ENCODE assay signal across 9 cellular contexts in the genomic region with DNA sequence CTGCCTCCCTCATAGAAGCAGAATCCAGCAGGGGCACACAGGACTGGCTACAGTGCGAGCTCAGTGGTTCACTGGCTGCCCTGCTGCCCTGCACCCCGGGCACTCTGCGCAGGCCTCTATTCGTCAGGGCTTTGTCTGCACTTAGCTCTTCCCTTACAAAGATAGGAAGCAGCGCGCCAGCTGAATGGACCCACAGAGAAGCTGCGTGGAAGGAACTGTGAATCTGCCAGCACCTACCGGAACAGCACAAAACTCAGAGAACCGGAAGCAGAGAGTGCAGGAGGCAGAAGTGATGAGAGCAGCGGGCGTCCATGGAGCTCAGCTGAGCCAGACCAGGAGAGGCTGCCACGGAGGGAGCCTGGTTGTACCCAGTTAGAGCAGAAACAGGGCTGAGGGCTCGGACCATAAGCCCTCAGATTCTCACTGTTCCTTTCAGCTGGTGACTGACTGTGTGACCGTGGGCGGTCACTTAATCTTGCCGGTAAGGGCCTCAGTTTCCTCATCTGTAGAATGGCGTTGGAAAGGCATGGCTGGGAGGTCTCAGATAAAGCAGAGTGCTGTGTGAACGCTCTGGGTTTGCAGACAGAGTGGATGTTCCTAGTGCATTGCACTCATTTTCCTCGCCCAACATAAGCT. TPM values are rescaled to one million over a fixed set of nuclear protein-coding genes. Genes with fewer than 3 reads are reported as not detected.
A peak's percentile ranks its signal among the peaks of the same experiment; 100 is the strongest.
DNase-seq lines count a peak whose midpoint lies in the region; ATAC-seq and TF ChIP-seq lines count a peak whose summit lies in the region.
"Had no signal": no experiment of that assay in that cellular context is flagged by ENCODE, and none has a peak within 500 bp of the region (broad histone marks: within the 10 kb centered on the region; RNA-seq: fewer than 3 reads in every experiment).

No MANE protein-coding gene starts in this region.

- H3K9me3 ChIP-seq in HCT116 (ENCODE audit: control insufficient read depth in 1 of 2, insufficient read depth in 1 of 2, low read depth in 1 of 2, low read length in 2 of 2) (no peaks in the 10 kb centered on the region), SU-DHL-6 (ENCODE audit: insufficient read depth, low read length) (no peaks in the 10 kb centered on the region), fibroblast of lung (ENCODE audit: control insufficient read depth, insufficient read depth, low read depth, low read length) (no peaks in the 10 kb centered on the region)
- H3K9me3 ChIP-seq: tibial nerve had no signal

- peak overlapping the region; percentile 92 for H3K27ac Mint-ChIP-seq in stimulated activated effector memory CD8-positive, alpha-beta T cell treated with anti-CD3 and anti-CD28 coated beads, Interleukin-12 subunit alpha, Interleukin-12 subunit beta, amount 100 ng/mL, for 72 hours

- H3K4me2 ChIP-seq in HCT116 (ENCODE audit: low read length), result peak overlapping the region; percentile 85
- no peak overlapping the region for H3K4me2 ChIP-seq in SU-DHL-6 (ENCODE audit: low read depth, low read length, poor library complexity, severe bottlenecking)
- H3K4me2 ChIP-seq in fibroblast of lung (ENCODE audit: extremely low read depth, insufficient read depth, low read length), result no peak overlapping the region

- H3K4me3 ChIP-seq in HCT116 (replicated peaks in 1 of 2; ENCODE audit: low read depth in 1 of 2, low read length in 2 of 2) (no peak overlapping the region), SU-DHL-6 (ENCODE audit: insufficient read depth, low read length, poor library complexity, severe bottlenecking) (no peak overlapping the region), fibroblast of lung (replicated peaks in 1 of 4; ENCODE audit: control extremely low read depth in 1 of 4, insufficient read depth in 1 of 4, low read depth in 3 of 4, low read length in 4 of 4) (no peak overlapping the region)

- no peak for DNase-seq in HCT116 (ENCODE audit: low read depth, low spot score)
- DNase-seq in fibroblast of lung (ENCODE audit: low read depth in 2 of 2), result no peak
- no peak for DNase-seq in stimulated activated effector memory CD8-positive, alpha-beta T cell treated with anti-CD3 and anti-CD28 coated beads, Interleukin-12 subunit alpha, Interleukin-12 subunit beta, amount 100 ng/mL, for 72 hours (ENCODE audit: low spot score in 2 of 2)
- DNase-seq in NCI-H2227 (lab: John Stamatoyannopoulos, UW; ENCODE audit: unreplicated experiment), result no peak
- DNase-seq in H4 (ENCODE audit: low spot score), result no peak
- DNase-seq in NCI-H510A (lab: John Stamatoyannopoulos, UW), result no peak

- peaks cover 4% of the 10 kb centered on the region for H3F3A ChIP-seq in SU-DHL-6 (ENCODE audit: insufficient read depth)

- peaks cover 33% of the 10 kb centered on the region for H3K4me1 Mint-ChIP-seq in stimulated activated effector memory CD8-positive, alpha-beta T cell treated with anti-CD3 and anti-CD28 coated beads, Interleukin-12 subunit alpha, Interleukin-12 subunit beta, amount 100 ng/mL, for 72 hours

- no peaks in the 10 kb centered on the region for H3K79me2 ChIP-seq in HCT116 (ENCODE audit: insufficient read depth, low read length)
- H3K79me2 ChIP-seq in SU-DHL-6 (ENCODE audit: insufficient read depth, low read length), result no peaks in the 10 kb centered on the region
- H3K79me2 ChIP-seq in fibroblast of lung (ENCODE audit: control insufficient read depth, insufficient read depth, low read length), result no peaks in the 10 kb centered on the region

- TF ChIP-seq POLR2A in HCT116 (IDR thresholded peaks at IDR 0.05; ENCODE audit: borderline replicate concordance, extremely low read depth, insufficient read depth, insufficient read length), result no peak

- H2AFZ ChIP-seq in HCT116 (ENCODE audit: low read depth, low read length, poor library complexity, severe bottlenecking) (peak overlapping the region; percentile 68), SU-DHL-6 (ENCODE audit: low read depth, low read length, severe bottlenecking) (peak overlapping the region; percentile 99), fibroblast of lung (ENCODE audit: low read length) (peak overlapping the region; percentile 87)

- H3K9me3 Mint-ChIP-seq in stimulated activated effector memory CD8-positive, alpha-beta T cell treated with anti-CD3 and anti-CD28 coated beads, Interleukin-12 subunit alpha, Interleukin-12 subunit beta, amount 100 ng/mL, for 72 hours, result no peaks in the 10 kb centered on the region

- CTCF ChIA-PET in HCT116 (lab: Charles Lee), result interaction anchor here (0.6 to 5.3 kb wide), 38 partner anchors 8 to 650 kb away, joined by 3 to 102 read pairs (median 3); a partner anchor contains a TSS

- TF ChIP-seq RAD21 in HCT116 (IDR thresholded peaks at IDR 0.05; ENCODE audit: low read depth), result no peak

- H4K20me1 ChIP-seq in HCT116 (ENCODE audit: insufficient read depth) (no peaks in the 10 kb centered on the region), SU-DHL-6 (ENCODE audit: low read depth, low read length) (no peaks in the 10 kb centered on the region), fibroblast of lung (ENCODE audit: control insufficient read depth, extremely low read depth, insufficient read depth, low read length) (no peaks in the 10 kb centered on the region)

- H3K9me2 ChIP-seq in HCT116 (ENCODE audit: insufficient read depth) (no peaks in the 10 kb centered on the region), SU-DHL-6 (replicated peaks; ENCODE audit: insufficient read depth, low read length) (no peaks in the 10 kb centered on the region)

- no peak overlapping the region; the same call in 1 of the 2 replicates for H3K27ac ChIP-seq in HCT116 (ENCODE audit: low read depth, low read length)
- H3K27ac ChIP-seq in SU-DHL-6 (ENCODE audit: low read depth, low read length), result no peak overlapping the region
- H3K27ac ChIP-seq in fibroblast of lung (ENCODE audit: insufficient read depth, low read length), result no peak overlapping the region

- H3K27me3 ChIP-seq in HCT116 (ENCODE audit: insufficient read depth, low read length) (no peaks in the 10 kb centered on the region), SU-DHL-6 (ENCODE audit: low read length) (no peaks in the 10 kb centered on the region), fibroblast of lung (ENCODE audit: control insufficient read depth, insufficient read depth, low read length) (no peaks in the 10 kb centered on the region)
- H3K27me3 ChIP-seq: tibial nerve had no signal

- peak overlapping the region; percentile 75 for H3K4me3 Mint-ChIP-seq in stimulated activated effector memory CD8-positive, alpha-beta T cell treated with anti-CD3 and anti-CD28 coated beads, Interleukin-12 subunit alpha, Interleukin-12 subunit beta, amount 100 ng/mL, for 72 hours

- ATAC-seq in HCT116 (no peak), HG03025 (IDR thresholded peaks at IDR 0.05; ENCODE audit: low FRiP score, unreplicated experiment) (no peak)
- ATAC-seq in stimulated activated effector memory CD8-positive, alpha-beta T cell treated with anti-CD3 and anti-CD28 coated beads, Interleukin-12 subunit alpha, Interleukin-12 subunit beta, amount 100 ng/mL, for 72 hours, result no peak

- peaks cover 6% of the 10 kb centered on the region for H3K36me3 Mint-ChIP-seq in stimulated activated effector memory CD8-positive, alpha-beta T cell treated with anti-CD3 and anti-CD28 coated beads, Interleukin-12 subunit alpha, Interleukin-12 subunit beta, amount 100 ng/mL, for 72 hours

- RAD21 ChIA-PET in HCT116 (lab: Charles Lee; ENCODE audit: low non-redundant PET in 1 of 2, low total read pairs in 2 of 2, uncharacterized antibody in 2 of 2, unreplicated experiment in 2 of 2), result interaction anchor here (0.6 to 2.2 kb wide), 22 partner anchors 10 to 649 kb away, joined by 3 to 17 read pairs (median 6); a partner anchor contains a TSS

- TF ChIP-seq CTCF in HCT116 (IDR thresholded peaks at IDR 0.05 in 2 of 3, conservative IDR thresholded peaks at IDR 0.05 in 1 of 3; ENCODE audit: borderline replicate concordance in 1 of 3, insufficient read depth in 1 of 3, low read depth in 2 of 3, low read length in 2 of 3) (no peak), SU-DHL-6 (IDR thresholded peaks at IDR 0.05; ENCODE audit: insufficient read depth, low read length, poor library complexity, severe bottlenecking) (no peak), fibroblast of lung (conservative IDR thresholded peaks at IDR 0.05 in 1 of 2, IDR thresholded peaks at IDR 0.05 in 1 of 2; ENCODE audit: low read depth in 1 of 2, low read length in 2 of 2) (no peak)

- BruUV-seq in HCT116 (replicated peaks; lab: Mats Ljungman, UMichigan), result no TSS peak

- intact Hi-C loops in HCT116 (cut with micrococcal nuclease), result loop anchor here (1.0 to 5.0 kb wide), 7 partner anchors 213 to 647 kb away; a partner anchor contains a TSS

- no peaks in the 10 kb centered on the region for H3K36me3 ChIP-seq in HCT116 (ENCODE audit: control insufficient read depth in 1 of 2, insufficient read depth in 2 of 2, low read length in 2 of 2)
- no peaks in the 10 kb centered on the region for H3K36me3 ChIP-seq in SU-DHL-6 (ENCODE audit: low read length)
- H3K36me3 ChIP-seq in fibroblast of lung (ENCODE audit: control insufficient read depth, insufficient read depth, low read length), result no peaks in the 10 kb centered on the region
- H3K36me3 ChIP-seq: tibial nerve had no signal

- POLR2A ChIA-PET in HCT116 (lab: Charles Lee), result interaction anchor here (0.8 to 1.7 kb wide), 3 partner anchors 22 to 301 kb away, joined by 3 to 9 read pairs (median 5); a partner anchor contains a TSS

- H3K9ac ChIP-seq in HCT116 (ENCODE audit: low read length), result 0 out of 2 replicates have a peak overlapping the region, but pooled peaks have one; percentile 55
- H3K9ac ChIP-seq in SU-DHL-6 (ENCODE audit: low read length), result no peak overlapping the region
- H3K9ac ChIP-seq in fibroblast of lung (ENCODE audit: insufficient read depth, low read length), result no peak overlapping the region

- peaks cover 9 to 39% of the 10 kb centered on the region in 2 experiments for H3K4me1 ChIP-seq in HCT116 (ENCODE audit: control insufficient read depth in 1 of 2, insufficient read depth in 2 of 2, low read length in 2 of 2)
- peaks cover 11% of the 10 kb centered on the region for H3K4me1 ChIP-seq in fibroblast of lung (ENCODE audit: control insufficient read depth, extremely low read depth, insufficient read depth, low read length)

RNA-seq across cellular contexts. Expression of a gene that starts 23.1 kb away (rescaled TPM):
- total RNA-seq in HCT116 (2021; ENCODE audit: unreplicated experiment), result 15.9 TPM
- 25.7 and 34.9 TPM in 2 replicates for polyA plus RNA-seq in HCT116 (2012)
- total RNA-seq in fibroblast of lung, result 31.7 and 46.5 TPM in 2 replicates
- polyA plus RNA-seq in fibroblast of lung, result 33.3 and 39.8 TPM in 2 replicates
- polyA plus RNA-seq in fibroblast of lung (2012), result 20.9 and 22.9 TPM in 2 replicates
- 32.5 and 63.8 TPM in 2 replicates for polyA minus RNA-seq in fibroblast of lung (ENCODE audit: low replicate concordance)
- total RNA-seq in H4 (2014; rRNA removed; shearing (Covaris generic)), result 16.1 and 23.0 TPM in 2 replicates
